ENCODE assay signal across 21 cellular contexts in the genomic region with DNA sequence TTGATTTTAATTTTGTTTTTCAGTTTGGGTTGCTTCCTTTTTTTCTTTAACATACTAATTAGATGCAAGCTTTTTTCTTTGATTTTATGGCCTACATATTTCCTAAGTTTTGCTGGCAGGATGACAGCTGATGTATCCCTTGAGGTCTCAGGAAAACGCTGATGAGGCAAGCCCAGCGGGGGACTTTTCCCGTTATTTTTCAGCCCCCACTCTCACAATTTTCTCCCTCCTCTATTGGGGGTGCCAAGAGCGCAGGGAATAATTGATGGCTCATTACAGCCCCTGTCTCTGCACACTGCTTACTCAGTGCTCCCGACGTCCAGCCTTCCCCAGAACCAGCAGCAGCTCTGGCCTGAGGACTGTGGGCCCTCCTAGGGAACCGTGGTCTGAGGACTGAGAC. TPM values are rescaled to one million over a fixed set of nuclear protein-coding genes. Genes with fewer than 3 reads are reported as not detected.
DNase-seq lines count a peak whose midpoint lies in the region; ATAC-seq, FAIRE-seq and TF ChIP-seq lines count a peak whose summit lies in the region.
"Had no signal": no experiment of that assay in that cellular context is flagged by ENCODE, and none has a peak within 500 bp of the region (broad histone marks: within the 10 kb centered on the region; RNA-seq: fewer than 3 reads in every experiment).

No MANE protein-coding gene starts in this region.

- POLR2A ChIA-PET in K562 (lab: Yijun Ruan, JAX), result no interaction called here

- H4K20me1 ChIP-seq in K562 (replicated peaks; ENCODE audit: control insufficient read depth, insufficient read depth, low read length) (no peaks in the 10 kb centered on the region), neural progenitor cell (ENCODE audit: low read depth) (no peaks in the 10 kb centered on the region)

- peaks cover 31% of the 10 kb centered on the region for H3K4me1 Mint-ChIP-seq in neural progenitor cell

- H3F3A ChIP-seq in neural progenitor cell (ENCODE audit: low read depth), result peaks cover 11% of the 10 kb centered on the region

- H3K4me1 ChIP-seq in K562 (replicated peaks in 1 of 2; ENCODE audit: control insufficient read depth in 2 of 2, insufficient read depth in 2 of 2, low read length in 2 of 2), result peaks cover 0 to 1% of the 10 kb centered on the region in 2 experiments; a peak in 2 of 5 replicates
- peaks cover 16% of the 10 kb centered on the region for H3K4me1 ChIP-seq in neural progenitor cell

- no peaks in the 10 kb centered on the region for H3K9me1 ChIP-seq in K562 (ENCODE audit: control insufficient read depth, insufficient read depth, low read length)

- H3K79me2 ChIP-seq in K562 (ENCODE audit: control insufficient read depth, insufficient read depth, low read length), result no peaks in the 10 kb centered on the region
- no peaks in the 10 kb centered on the region for H3K79me2 ChIP-seq in neural progenitor cell (ENCODE audit: low read depth)

- CTCF ChIA-PET in K562 (lab: Yijun Ruan, JAX; ENCODE audit: low intra/inter-chr PET ratio), result no interaction called here

- peak overlapping the region; percentile 67 for H3K27ac Mint-ChIP-seq in neural progenitor cell

- H3K9me3 Mint-ChIP-seq in neural progenitor cell, result no peaks in the 10 kb centered on the region
- H3K9me3 Mint-ChIP-seq: IgD-negative memory B cell had no signal

- H3K27ac ChIP-seq in K562 (ENCODE audit: extremely low read depth, low read depth, low read length) (no peak overlapping the region), neural progenitor cell (no peak overlapping the region)
- H3K27ac ChIP-seq: C4-2B had no signal

- DNase-seq in K562 (ENCODE audit: extremely low read depth in 1 of 4, low spot score in 3 of 4) (no peak), fibroblast of mammary gland (ENCODE audit: low read depth) (peak; percentile 15), neural progenitor cell (ENCODE audit: low spot score) (no peak), cortex of kidney (lab: John Stamatoyannopoulos, UW) (no peak), NCI-H345 treated with DMSO at 0.1 percent for 48 hours (lab: John Stamatoyannopoulos, UW; ENCODE audit: unreplicated experiment) (no peak)
- DNase-seq: AML-193, DMS79, Kasumi-1, MG63, NCI-H1048, NCI-H1436, NCI-H1930, NCI-H345, NCI-H526, PC-3 had no signal

- no TSS peak for BruUV-seq in K562 (replicated peaks; lab: Mats Ljungman, UMichigan)

- H2AFZ ChIP-seq in K562 (ENCODE audit: low read depth, low read length), result no peak overlapping the region
- no peak overlapping the region for H2AFZ ChIP-seq in neural progenitor cell (replicated peaks)

- H3K36me3 ChIP-seq in K562 (ENCODE audit: control insufficient read depth, insufficient read depth, low read length) (peaks cover 20% of the 10 kb centered on the region; the same call in 2 of the 3 replicates), neural progenitor cell (no peaks in the 10 kb centered on the region)

- TF ChIP-seq CTCF in K562 (IDR thresholded peaks at IDR 0.05 in 2 of 3, conservative IDR thresholded peaks at IDR 0.05 in 1 of 3; ENCODE audit: insufficient read depth in 2 of 3, low read depth in 1 of 3, low read length in 3 of 3) (no peak), fibroblast of mammary gland (conservative IDR thresholded peaks at IDR 0.05; ENCODE audit: control insufficient read depth, insufficient read depth, low read depth, low read length) (no peak), neural progenitor cell (IDR thresholded peaks at IDR 0.05) (no peak)

- no peak for TF ChIP-seq POLR2A in K562 (conservative IDR thresholded peaks at IDR 0.05)

- ATAC-seq in K562 (no peak), HG02885 (IDR thresholded peaks at IDR 0.05; ENCODE audit: poor library complexity, unreplicated experiment) (no peak), GM18909 (IDR thresholded peaks at IDR 0.05; ENCODE audit: poor library complexity, unreplicated experiment) (no peak)
- ATAC-seq: PC-3 had no signal

- H3K9ac ChIP-seq in K562 (ENCODE audit: insufficient read depth in 1 of 2, low read depth in 2 of 2, low read length in 2 of 2) (no peak overlapping the region), neural progenitor cell (no peak overlapping the region)

- H3K9me3 ChIP-seq in K562 (replicated peaks; ENCODE audit: control insufficient read depth, insufficient read depth, low read depth, low read length) (no peaks in the 10 kb centered on the region), neural progenitor cell (ENCODE audit: low read depth) (no peaks in the 10 kb centered on the region)
- H3K9me3 ChIP-seq: HAP-1, MG63 had no signal

- no peak for TF ChIP-seq EP300 in K562 (IDR thresholded peaks at IDR 0.05; ENCODE audit: low read length)

- FAIRE-seq in K562 (lab: Jason Lieb, UNC), result no peak
- FAIRE-seq: GM12892 had no signal

- H3K27me3 ChIP-seq in K562 (ENCODE audit: control insufficient read depth in 2 of 2, insufficient read depth in 2 of 2, low read length in 2 of 2) (no peaks in the 10 kb centered on the region), neural progenitor cell (no peaks in the 10 kb centered on the region)
- H3K27me3 ChIP-seq: MG63 had no signal

- in situ Hi-C loops in K562 (cut with MboI), result no loop called here

- H3K4me3 ChIP-seq in K562, result no peak overlapping the region
- no peak overlapping the region for H3K4me3 ChIP-seq in fibroblast of mammary gland (ENCODE audit: control insufficient read depth, low read depth, low read length)
- H3K4me3 ChIP-seq in neural progenitor cell, result no peak overlapping the region
- H3K4me3 ChIP-seq: HAP-1, MG63 had no signal

- intact Hi-C loops in K562 (cut with micrococcal nuclease), result no loop called here

- WGBS in K562 (ENCODE audit: insufficient coverage, low coverage, missing lambda C conversion rate), result 53% methylated on average over 5 of the region's 7 CpGs

- TF ChIP-seq RAD21 in K562 (CRISPR knock-in tag; conservative IDR thresholded peaks at IDR 0.05 in 1 of 2, IDR thresholded peaks at IDR 0.05 in 1 of 2), result no peak

- peaks cover 24% of the 10 kb centered on the region for H3K36me3 Mint-ChIP-seq in neural progenitor cell

- H3K4me3 Mint-ChIP-seq in neural progenitor cell, result no peak overlapping the region
- H3K4me3 Mint-ChIP-seq: IgD-negative memory B cell had no signal

- H3K4me2 ChIP-seq in K562 (ENCODE audit: insufficient read depth, low read length) (no peak overlapping the region), neural progenitor cell (no peak overlapping the region)

- H3K27me3 Mint-ChIP-seq in neural progenitor cell (ENCODE audit: insufficient read depth, low read depth), result peaks cover 2% of the 10 kb centered on the region
- H3K27me3 Mint-ChIP-seq: IgD-negative memory B cell had no signal

TF ChIP-seq in K562, 482 proteins besides CTCF, POLR2A, EP300 and RAD21:
- TF ChIP-seq XRCC3 (IDR thresholded peaks at IDR 0.05), result no peak
- 0 out of 2 replicates have a peak, but pooled peaks have one; percentile 6 for TF ChIP-seq ZNF316 (IDR thresholded peaks at IDR 0.05)

RNA-seq across cellular contexts. Expression of a gene that starts 38.7 kb away (rescaled TPM):
- total RNA-seq in K562 (2011; cell fraction: chromatin; rRNA removed; ENCODE audit: low replicate concordance), result not detected in 2 replicates
- total RNA-seq in K562 (2011; cell fraction: nucleolus; rRNA removed), result not detected in 2 replicates
- total RNA-seq in K562 (2011; cell fraction: nucleoplasm; rRNA removed), result not detected in 2 replicates
- total RNA-seq in K562 (2014; rRNA removed), result not detected in 2 replicates
- not detected in 2 replicates for total RNA-seq in K562 (2014; rRNA removed; fragmentation: Illumina TruSeq; extraction: Trizol)
- total RNA-seq in K562 (2015; rRNA removed; fragmentation: Illumina TruSeq; extraction: Trizol), result not detected in 2 replicates
- total RNA-seq in K562 (2021), result not detected in 2 replicates
- not detected in 2 replicates for polyA plus RNA-seq in K562 (2011; rRNA removed)
- polyA plus RNA-seq in K562 (2011; cell fraction: cytosol; rRNA removed), result not detected in 2 replicates
- polyA plus RNA-seq in K562 (2011; cell fraction: nucleus; rRNA removed), result not detected in 2 replicates
- polyA plus RNA-seq in K562 (2012), result not detected in 2 replicates
- polyA plus RNA-seq in K562 (2014; fragmentation: Illumina TruSeq; extraction: Trizol), result not detected in 2 replicates
- not detected for polyA plus RNA-seq in K562 (2014; fragmentation: Nextera tagmentation; extraction: Ambion mirVana)
- not detected in 2 replicates for polyA plus RNA-seq in K562 (2014; rRNA removed)
- not detected in 2 replicates for polyA minus RNA-seq in K562 (2011; rRNA and poly(A)+ RNA removed)
- polyA minus RNA-seq in K562 (2011; cell fraction: cytosol; rRNA and poly(A)+ RNA removed), result not detected in 2 replicates
- not detected in 2 replicates for polyA minus RNA-seq in K562 (2011; cell fraction: nucleus; rRNA and poly(A)+ RNA removed)
- 2.9 and 13.8 TPM in 2 replicates for total RNA-seq in neural progenitor cell (ENCODE audit: low replicate concordance)
- polyA plus RNA-seq: IgD-negative memory B cell had no signal
